ENCODE assay signal across 10 cellular contexts in the genomic region with DNA sequence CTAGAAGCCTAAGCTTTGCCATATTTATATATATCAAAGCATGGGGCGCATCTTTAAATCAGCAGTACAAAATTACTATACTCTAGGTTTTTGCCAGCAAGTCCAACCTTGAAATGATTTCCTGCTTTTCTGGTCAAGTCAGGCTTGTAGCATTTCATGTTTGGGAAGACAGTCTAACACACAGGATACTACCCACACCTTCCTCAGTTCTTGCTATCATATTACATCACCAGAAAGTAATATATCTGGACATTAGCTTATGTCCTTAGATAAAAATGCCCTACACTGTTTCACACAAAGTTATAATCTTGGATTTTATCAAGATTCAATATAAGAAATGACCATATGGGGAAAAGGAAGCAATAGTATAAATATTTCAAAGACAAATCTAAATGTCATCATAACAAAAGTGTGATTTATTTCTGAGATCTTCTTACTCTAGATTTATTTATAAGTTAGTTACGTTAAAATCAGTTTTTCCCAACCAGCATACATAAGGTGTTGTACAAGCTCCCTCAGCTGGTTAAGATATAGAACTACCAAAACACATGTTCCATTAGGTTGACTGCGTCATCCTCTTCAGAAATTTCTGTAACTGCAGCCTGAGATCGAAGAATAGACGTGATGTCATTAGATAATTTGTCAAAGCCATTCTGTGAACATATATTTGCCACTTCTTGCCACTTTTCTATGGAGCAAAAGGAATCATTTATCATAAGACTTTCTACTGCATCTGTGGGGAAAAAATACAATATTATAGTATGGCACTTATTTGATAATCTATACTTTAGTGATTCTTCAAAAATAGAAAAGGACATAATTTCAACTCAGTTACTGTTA. TPM values are rescaled to one million over a fixed set of nuclear protein-coding genes. Genes with fewer than 3 reads are reported as not detected.
DNase-seq lines count a peak whose midpoint lies in the region; ATAC-seq lines count a peak whose summit lies in the region.
"Had no signal": no experiment of that assay in that cellular context is flagged by ENCODE, and none has a peak within 500 bp of the region (broad histone marks: within the 10 kb centered on the region; RNA-seq: fewer than 3 reads in every experiment).

No MANE protein-coding gene starts in this region.

- no peak overlapping the region for H3K27ac Mint-ChIP-seq in activated T-helper 2 cell treated with anti-CD3 and anti-CD28 coated beads, Interferon-gamma antibody, Interleukin-2, Interleukin-4, amounts not matched to agents 10 μg/mL and 5 μg/mL and 100 μg/mL, durations not matched to agents 14 hours and 24 hours and 36 hours
- H3K27ac Mint-ChIP-seq: activated naive CD4-positive, alpha-beta T cell treated with anti-CD3 and anti-CD28 coated beads, Interleukin-2, amount 50 U/mL, for 24 hours had no signal

- no peak overlapping the region for H3K4me3 Mint-ChIP-seq in activated T-helper 2 cell treated with anti-CD3 and anti-CD28 coated beads, Interferon-gamma antibody, Interleukin-2, Interleukin-4, amounts not matched to agents 10 μg/mL and 5 μg/mL and 100 μg/mL, durations not matched to agents 14 hours and 24 hours and 36 hours (ENCODE audit: low read depth)
- H3K4me3 Mint-ChIP-seq: activated naive CD4-positive, alpha-beta T cell treated with anti-CD3 and anti-CD28 coated beads, Interleukin-2, amount 50 U/mL, for 24 hours; CD8-positive, alpha-beta memory T cell had no signal

- H3K4me1 ChIP-seq in right cardiac atrium (ENCODE audit: control insufficient read depth, insufficient read depth, low read length) = no peaks in the 10 kb centered on the region

- no peaks in the 10 kb centered on the region for H3K9me3 ChIP-seq in right cardiac atrium (ENCODE audit: control insufficient read depth, low read length)

- DNase-seq in NCI-H146 (lab: John Stamatoyannopoulos, UW) (peak; percentile 20), NCI-H146 treated with DMSO at 0.1 percent for 48 hours (lab: John Stamatoyannopoulos, UW; ENCODE audit: unreplicated experiment) (no peak), NCI-H2196 (lab: John Stamatoyannopoulos, UW; ENCODE audit: unreplicated experiment) (peak; percentile 15), amniotic epithelial cell (ENCODE audit: low read depth) (peak; percentile 72), right cardiac atrium (no peak), stromal cell of bone marrow (ENCODE audit: low read depth) (peak; percentile 50)
- no peak for DNase-seq in activated T-helper 2 cell treated with anti-CD3 and anti-CD28 coated beads, Interferon-gamma antibody, Interleukin-2, Interleukin-4, amounts not matched to agents 10 μg/mL and 5 μg/mL and 100 μg/mL, durations not matched to agents 14 hours and 24 hours and 36 hours (ENCODE audit: low spot score)

- H3K4me3 ChIP-seq in right cardiac atrium (ENCODE audit: low read length) = no peak overlapping the region

- no peaks in the 10 kb centered on the region for H3K9me3 Mint-ChIP-seq in activated T-helper 2 cell treated with anti-CD3 and anti-CD28 coated beads, Interferon-gamma antibody, Interleukin-2, Interleukin-4, amounts not matched to agents 10 μg/mL and 5 μg/mL and 100 μg/mL, durations not matched to agents 14 hours and 24 hours and 36 hours
- H3K9me3 Mint-ChIP-seq: activated naive CD4-positive, alpha-beta T cell treated with anti-CD3 and anti-CD28 coated beads, Interleukin-2, amount 50 U/mL, for 24 hours; CD8-positive, alpha-beta memory T cell had no signal

- peaks cover 2% of the 10 kb centered on the region for H3K27me3 Mint-ChIP-seq in activated T-helper 2 cell treated with anti-CD3 and anti-CD28 coated beads, Interferon-gamma antibody, Interleukin-2, Interleukin-4, amounts not matched to agents 10 μg/mL and 5 μg/mL and 100 μg/mL, durations not matched to agents 14 hours and 24 hours and 36 hours (ENCODE audit: low read depth)
- H3K27me3 Mint-ChIP-seq: activated naive CD4-positive, alpha-beta T cell treated with anti-CD3 and anti-CD28 coated beads, Interleukin-2, amount 50 U/mL, for 24 hours had no signal

- 22% methylated on average over 5 of the region's 5 CpGs for WGBS in right cardiac atrium

- no peaks in the 10 kb centered on the region for H3K27me3 ChIP-seq in right cardiac atrium (ENCODE audit: control insufficient read depth, insufficient read depth)

- no peak overlapping the region for H3K27ac ChIP-seq in right cardiac atrium (ENCODE audit: low read length)

- H3K36me3 Mint-ChIP-seq in activated T-helper 2 cell treated with anti-CD3 and anti-CD28 coated beads, Interferon-gamma antibody, Interleukin-2, Interleukin-4, amounts not matched to agents 10 μg/mL and 5 μg/mL and 100 μg/mL, durations not matched to agents 14 hours and 24 hours and 36 hours (ENCODE audit: low read depth) = no peaks in the 10 kb centered on the region
- H3K36me3 Mint-ChIP-seq: activated naive CD4-positive, alpha-beta T cell treated with anti-CD3 and anti-CD28 coated beads, Interleukin-2, amount 50 U/mL, for 24 hours; CD8-positive, alpha-beta memory T cell had no signal

- peak; percentile 51 for ATAC-seq in HG02571 (IDR thresholded peaks at IDR 0.05; ENCODE audit: unreplicated experiment)
- peak; percentile 73 to 78 for ATAC-seq in right cardiac atrium

- intact Hi-C loops in right cardiac atrium (cut with DNase I) = loop anchor here in 3 of 4 donors (5.0 kb wide), 2 partner anchors 273 to 278 kb away; no protein-coding TSS in a partner anchor
- intact Hi-C loops in activated T-helper 2 cell treated with anti-CD3 and anti-CD28 coated beads, Interferon-gamma antibody, Interleukin-2, Interleukin-4, amounts not matched to agents 10 μg/mL and 5 μg/mL and 100 μg/mL, durations not matched to agents 14 hours and 24 hours and 36 hours (cut with micrococcal nuclease) = loop anchor here (1.0 to 10.0 kb wide), 3 partner anchors 160 to 451 kb away; a partner anchor contains a TSS

- H3K4me1 Mint-ChIP-seq in activated T-helper 2 cell treated with anti-CD3 and anti-CD28 coated beads, Interferon-gamma antibody, Interleukin-2, Interleukin-4, amounts not matched to agents 10 μg/mL and 5 μg/mL and 100 μg/mL, durations not matched to agents 14 hours and 24 hours and 36 hours (ENCODE audit: low read depth) = no peaks in the 10 kb centered on the region

RNA-seq across cellular contexts. Expression of a gene that starts 56.6 kb away (rescaled TPM):
- total RNA-seq in right cardiac atrium = 1 to 10 TPM; 6.6 to 9.0 (median 7.3) TPM
- polyA plus RNA-seq in right cardiac atrium = 4.4 TPM
- total RNA-seq in activated T-helper 2 cell treated with anti-CD3 and anti-CD28 coated beads, Interferon-gamma antibody, Interleukin-2, Interleukin-4, amounts not matched to agents 10 μg/mL and 5 μg/mL and 100 μg/mL, durations not matched to agents 14 hours and 24 hours and 36 hours = 12.0 and 12.3 TPM in 2 replicates

RNA-seq across cellular contexts. Expression of a gene that starts 57.0 kb away (rescaled TPM):
- 100 to 1,000 TPM; 469 to 564 (median 541) TPM for total RNA-seq in right cardiac atrium
- 986 TPM for polyA plus RNA-seq in right cardiac atrium
- total RNA-seq in activated T-helper 2 cell treated with anti-CD3 and anti-CD28 coated beads, Interferon-gamma antibody, Interleukin-2, Interleukin-4, amounts not matched to agents 10 μg/mL and 5 μg/mL and 100 μg/mL, durations not matched to agents 14 hours and 24 hours and 36 hours = 1,030 and 1,063 TPM in 2 replicates

Comparison
In these comparisons a context has a peak if more than half of its experiments do, and no peak if none do; other contexts are left out.
1. DNase-seq: peak in NCI-H146 (single experiment), NCI-H2196 (single experiment), amniotic epithelial cell (single experiment) and stromal cell of bone marrow (single experiment); none in NCI-H146 treated with DMSO at 0.1 percent for 48 hours (single experiment), right cardiac atrium (0 of 3) and activated T-helper 2 cell treated with anti-CD3 and anti-CD28 coated beads, Interferon-gamma antibody, Interleukin-2, Interleukin-4, amounts not matched to agents 10 μg/mL and 5 μg/mL and 100 μg/mL, durations not matched to agents 14 hours and 24 hours and 36 hours (single experiment).